Comparison of ENCODE assay signal across 8 cellular contexts in genomic region chrX:67780694-67781109, GRCh38.
A peak's percentile ranks its signal among the peaks of the same experiment; 100 is the strongest.
DNase-seq lines count a peak whose midpoint lies in the region; ATAC-seq, FAIRE-seq and TF ChIP-seq lines count a peak whose summit lies in the region.

No MANE protein-coding gene starts in this region.

- intact Hi-C loops in right lobe of liver (cut with DNase I) (no loop called here), HepG2 (cut with micrococcal nuclease; ENCODE audit: unreplicated experiment) (no loop called here), K562 (cut with micrococcal nuclease) (no loop called here)

- H3K9me3 ChIP-seq in right lobe of liver (no peaks in the 10 kb centered on the region), HepG2 (ENCODE audit: low read length) (no peaks in the 10 kb centered on the region), K562 (replicated peaks; ENCODE audit: control insufficient read depth, insufficient read depth, low read depth, low read length) (no peaks in the 10 kb centered on the region), keratinocyte (ENCODE audit: control insufficient read depth, low read depth, low read length) (no peaks in the 10 kb centered on the region)

- H3K27ac ChIP-seq in right lobe of liver (no peak overlapping the region), HepG2 (ENCODE audit: extremely low read length, insufficient read depth, low read length) (no peak overlapping the region), K562 (ENCODE audit: extremely low read depth, low read depth, low read length) (no peak overlapping the region; the same call in 2 of the 3 replicates), keratinocyte (ENCODE audit: control insufficient read depth, insufficient read depth, low read length) (peak overlapping the region; percentile 40)

- POLR2A ChIA-PET in HepG2 (lab: Yijun Ruan, JAX): no interaction called here
- POLR2A ChIA-PET in K562 (lab: Yijun Ruan, JAX): interaction anchor here (0.6 kb wide), 1 partner anchor 18 kb away, joined by 3 read pairs; no protein-coding TSS in a partner anchor

- in situ Hi-C loops in HepG2 (cut with HindIII; ENCODE audit: extremely low pct_ligation_motif_present, low pct_unique_long_range_greater_than_20kb): no loop called here
- in situ Hi-C loops in K562 (cut with MboI): no loop called here

- H3K4me1 ChIP-seq in right lobe of liver (no peaks in the 10 kb centered on the region), HepG2 (ENCODE audit: insufficient read depth, low read length) (no peaks in the 10 kb centered on the region), K562 (replicated peaks in 1 of 2; ENCODE audit: control insufficient read depth in 2 of 2, insufficient read depth in 2 of 2, low read length in 2 of 2) (no peaks in the 10 kb centered on the region), keratinocyte (ENCODE audit: control insufficient read depth, extremely low read depth, insufficient read depth, low read length) (peaks cover 9% of the 10 kb centered on the region)

- no peaks in the 10 kb centered on the region for H3K27me3 ChIP-seq in right lobe of liver
- H3K27me3 ChIP-seq in HepG2 (ENCODE audit: control insufficient read depth in 1 of 2, insufficient read depth in 2 of 2, low read length in 2 of 2): no peaks in the 10 kb centered on the region
- H3K27me3 ChIP-seq in K562 (ENCODE audit: control insufficient read depth in 2 of 2, insufficient read depth in 2 of 2, low read length in 2 of 2): no peaks in the 10 kb centered on the region
- H3K27me3 ChIP-seq in keratinocyte (ENCODE audit: control insufficient read depth, extremely low read depth, insufficient read depth, low read length): no peaks in the 10 kb centered on the region

- BruUV-seq in HepG2 (replicated peaks; lab: Mats Ljungman, UMichigan) (no TSS peak), K562 (replicated peaks; lab: Mats Ljungman, UMichigan) (no TSS peak)

- DNase-seq in right lobe of liver (peak; percentile 53 to 62 (median 56)), HepG2 (ENCODE audit: low spot score) (no peak), K562 (ENCODE audit: extremely low read depth in 1 of 4, low spot score in 3 of 4) (peak in 2 of 4 experiments; percentile 7 to 50), keratinocyte (ENCODE audit: low read depth, low spot score) (peak; percentile 60), superior temporal gyrus (ENCODE audit: extremely low spot score) (peak; percentile 52), NCI-H187 (lab: John Stamatoyannopoulos, UW) (no peak)
- no peak for DNase-seq in stimulated activated CD4-positive, alpha-beta T cell treated with anti-CD3 and anti-CD28 coated beads, Interleukin-4, amount 100 ng/mL, for 4 hours

- no peak overlapping the region for H3K4me2 ChIP-seq in HepG2 (ENCODE audit: low read depth, low read length)
- no peak overlapping the region for H3K4me2 ChIP-seq in K562 (ENCODE audit: insufficient read depth, low read length)
- H3K4me2 ChIP-seq in keratinocyte (ENCODE audit: control insufficient read depth, extremely low read depth, insufficient read depth, low read depth, low read length): peak overlapping the region; percentile 22

- H3K9ac ChIP-seq in HepG2 (ENCODE audit: insufficient read depth, low read depth, low read length) (no peak overlapping the region), K562 (ENCODE audit: insufficient read depth in 1 of 2, low read depth in 2 of 2, low read length in 2 of 2) (no peak overlapping the region), keratinocyte (ENCODE audit: control insufficient read depth, extremely low read depth, insufficient read depth, low read length) (no peak overlapping the region)

- H3K4me3 ChIP-seq in right lobe of liver (no peak overlapping the region), HepG2 (replicated peaks in 1 of 3; ENCODE audit: insufficient read depth in 1 of 3, low read depth in 2 of 3, low read length in 3 of 3) (no peak overlapping the region), K562 (no peak overlapping the region), keratinocyte (ENCODE audit: control insufficient read depth in 2 of 3, extremely low read depth in 1 of 3, insufficient read depth in 2 of 3, low read depth in 1 of 3, low read length in 3 of 3) (no peak overlapping the region)

- dilution Hi-C loops in keratinocyte (cut with MboI; ENCODE audit: extremely low pct_ligation_motif_present, low sequenced_read_pairs): no loop called here

- H3K79me2 ChIP-seq in HepG2 (ENCODE audit: insufficient read depth, low read length) (no peaks in the 10 kb centered on the region), K562 (ENCODE audit: control insufficient read depth, insufficient read depth, low read length) (no peaks in the 10 kb centered on the region), keratinocyte (ENCODE audit: control insufficient read depth, insufficient read depth, low read length) (no peaks in the 10 kb centered on the region)

- H2AFZ ChIP-seq in HepG2 (ENCODE audit: low read length) (no peak overlapping the region), K562 (ENCODE audit: low read depth, low read length) (no peak overlapping the region), keratinocyte (ENCODE audit: control insufficient read depth, low read length) (peak overlapping the region; percentile 43)

- TF ChIP-seq RAD21 in HepG2 (CRISPR knock-in tag; IDR thresholded peaks at IDR 0.05): no peak
- no peak for TF ChIP-seq RAD21 in K562 (CRISPR knock-in tag; conservative IDR thresholded peaks at IDR 0.05 in 1 of 2, IDR thresholded peaks at IDR 0.05 in 1 of 2)

- TF ChIP-seq EP300 in HepG2 (IDR thresholded peaks at IDR 0.05; ENCODE audit: low read depth in 2 of 2, low read length in 2 of 2) (no peak), HepG2 (CRISPR knock-in tag; IDR thresholded peaks at IDR 0.05; ENCODE audit: borderline replicate concordance) (no peak), K562 (IDR thresholded peaks at IDR 0.05; ENCODE audit: low read length) (peak; percentile 32; the same call in 1 of the 2 replicates)

- WGBS in right lobe of liver (ENCODE audit: insufficient coverage, low coverage, low lambda C conversion rate, missing lambda C conversion rate): 31% methylated on average over 2 of the region's 2 CpGs
- WGBS in HepG2 (ENCODE audit: low lambda C conversion rate): 0% methylated on average over 1 of the region's 2 CpGs
- 0% methylated on average over 1 of the region's 2 CpGs for WGBS in K562 (ENCODE audit: insufficient coverage, low coverage, missing lambda C conversion rate)

- no peak for TF ChIP-seq CTCF in right lobe of liver (IDR thresholded peaks at IDR 0.05)
- TF ChIP-seq CTCF in HepG2 (CRISPR knock-in tag; IDR thresholded peaks at IDR 0.05): no peak
- no peak for TF ChIP-seq CTCF in K562 (IDR thresholded peaks at IDR 0.05 in 2 of 3, conservative IDR thresholded peaks at IDR 0.05 in 1 of 3; ENCODE audit: insufficient read depth in 2 of 3, low read depth in 1 of 3, low read length in 3 of 3)
- TF ChIP-seq CTCF in keratinocyte (optimal IDR thresholded peaks at IDR 0.05 in 1 of 3, IDR thresholded peaks at IDR 0.05 in 1 of 3, conservative IDR thresholded peaks at IDR 0.05 in 1 of 3; ENCODE audit: extremely low read depth in 1 of 3, insufficient read depth in 2 of 3, low read length in 3 of 3): no peak

- CTCF ChIA-PET in HepG2 (lab: Yijun Ruan, JAX; ENCODE audit: low intra/inter-chr PET ratio, low total read pairs): no interaction called here
- CTCF ChIA-PET in K562 (lab: Yijun Ruan, JAX; ENCODE audit: low intra/inter-chr PET ratio): no interaction called here

- TF ChIP-seq POLR2A in right lobe of liver (IDR thresholded peaks at IDR 0.05) (no peak), HepG2 (IDR thresholded peaks at IDR 0.05; ENCODE audit: insufficient read depth in 1 of 2, low read depth in 2 of 2, low read length in 2 of 2) (no peak), K562 (conservative IDR thresholded peaks at IDR 0.05) (no peak)

- no peaks in the 10 kb centered on the region for H4K20me1 ChIP-seq in HepG2 (ENCODE audit: insufficient read depth, low read length)
- no peaks in the 10 kb centered on the region for H4K20me1 ChIP-seq in K562 (replicated peaks; ENCODE audit: control insufficient read depth, insufficient read depth, low read length)
- H4K20me1 ChIP-seq in keratinocyte (ENCODE audit: control insufficient read depth, extremely low read depth, insufficient read depth, low read length): no peaks in the 10 kb centered on the region

- FAIRE-seq in HepG2 (lab: Jason Lieb, UNC): no peak
- no peak for FAIRE-seq in K562 (lab: Jason Lieb, UNC)
- FAIRE-seq in keratinocyte (lab: Jason Lieb, UNC): peak; percentile 83

- no peaks in the 10 kb centered on the region for H3K9me1 ChIP-seq in K562 (ENCODE audit: control insufficient read depth, insufficient read depth, low read length)
- H3K9me1 ChIP-seq in keratinocyte (ENCODE audit: control insufficient read depth, extremely low read depth, insufficient read depth, low read length): no peaks in the 10 kb centered on the region

- H3K36me3 ChIP-seq in right lobe of liver: no peaks in the 10 kb centered on the region
- H3K36me3 ChIP-seq in HepG2 (replicated peaks in 1 of 2; ENCODE audit: control insufficient read depth in 1 of 2, insufficient read depth in 2 of 2, low read length in 2 of 2): no peaks in the 10 kb centered on the region
- no peaks in the 10 kb centered on the region for H3K36me3 ChIP-seq in K562 (ENCODE audit: control insufficient read depth, insufficient read depth, low read length)
- no peaks in the 10 kb centered on the region for H3K36me3 ChIP-seq in keratinocyte (ENCODE audit: control insufficient read depth in 2 of 2, extremely low read depth in 1 of 2, insufficient read depth in 2 of 2, low read length in 2 of 2)

- ATAC-seq in right lobe of liver: peak; percentile 61 to 87 (median 77)
- ATAC-seq in HepG2: no peak
- peak; percentile 80 for ATAC-seq in K562
- ATAC-seq in GM21786 (IDR thresholded peaks at IDR 0.05; ENCODE audit: unreplicated experiment): no peak

TF ChIP-seq in HepG2, 621 proteins besides CTCF, POLR2A, EP300 and RAD21:
- no peak for TF ChIP-seq SCMH1 (CRISPR knock-in tag; IDR thresholded peaks at IDR 0.05; ENCODE audit: borderline replicate concordance)
- no peak for TF ChIP-seq POLR2AphosphoS5 (IDR thresholded peaks at IDR 0.05; ENCODE audit: low read depth, low read length)
- no peak for TF ChIP-seq SRF (IDR thresholded peaks at IDR 0.05; ENCODE audit: low read depth, low read length)
- TF ChIP-seq FOSL2 (CRISPR knock-in tag; IDR thresholded peaks at IDR 0.05): no peak
- no peak for TF ChIP-seq ZNF629 (CRISPR knock-in tag; conservative IDR thresholded peaks at IDR 0.05)

TF ChIP-seq in K562, 482 proteins besides CTCF, POLR2A, EP300 and RAD21 (continues in another document):
- TF ChIP-seq TEAD4 (IDR thresholded peaks at IDR 0.05; ENCODE audit: low read length) (peak; percentile 67), TEAD4 (CRISPR knock-in tag; IDR thresholded peaks at IDR 0.05; ENCODE audit: borderline replicate concordance) (no peak), SLC30A9 (CRISPR knock-in tag; IDR thresholded peaks at IDR 0.05) (no peak), RCOR1 (IDR thresholded peaks at IDR 0.05; ENCODE audit: borderline replicate concordance in 1 of 2, low read depth in 2 of 2, low read length in 2 of 2) (0 out of 4 replicates have a peak, but pooled peaks of 1 of the 2 experiments have one; percentile 35), ZNF197 (CRISPR knock-in tag; IDR thresholded peaks at IDR 0.05; ENCODE audit: low read depth) (no peak), MEIS2 (IDR thresholded peaks at IDR 0.05; ENCODE audit: partially characterized antibody) (peak; percentile 7)

Comparison
In these comparisons a context has a peak if more than half of its experiments do, and no peak if none do; other contexts are left out.
1. ATAC-seq: peak in right lobe of liver (4 of 4) and K562 (single experiment); none in HepG2 (single experiment) and GM21786 (single experiment).
2. DNase-seq: peak in right lobe of liver (3 of 3), keratinocyte (single experiment) and superior temporal gyrus (single experiment); none in HepG2 (single experiment), NCI-H187 (0 of 2) and stimulated activated CD4-positive, alpha-beta T cell treated with anti-CD3 and anti-CD28 coated beads, Interleukin-4, amount 100 ng/mL, for 4 hours (0 of 2).